Comparison of ENCODE assay signal across 21 cellular contexts in the genomic region with DNA sequence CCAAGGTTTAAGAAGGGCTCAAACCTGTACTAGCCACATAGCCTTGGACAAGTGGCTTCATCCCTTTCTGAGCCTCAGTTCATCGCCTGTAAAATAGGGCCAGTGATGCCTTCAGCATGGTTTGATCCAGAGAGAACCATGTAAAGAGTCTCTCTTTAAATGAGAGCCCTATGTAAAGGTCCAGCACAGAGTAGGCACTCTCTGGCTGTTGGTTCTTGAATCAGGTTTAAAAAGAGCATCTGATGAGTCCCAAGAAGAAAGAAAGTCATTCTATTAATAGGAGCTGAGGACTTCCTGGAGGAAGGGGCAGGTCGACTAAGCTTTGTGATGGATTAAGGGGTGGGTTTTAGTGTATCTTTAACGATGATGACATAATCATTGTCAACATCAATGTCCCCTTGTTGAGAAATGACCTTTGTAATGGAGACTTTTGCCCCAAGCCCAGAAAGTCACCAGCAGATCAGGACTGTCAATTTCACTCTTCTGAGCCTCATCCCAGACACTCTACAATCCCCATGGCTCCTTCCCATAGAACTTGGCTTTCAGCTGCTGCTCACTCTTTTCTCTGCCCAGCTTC. TPM values are rescaled to one million over a fixed set of nuclear protein-coding genes. Genes with fewer than 3 reads are reported as not detected.
"Had no signal": no experiment of that assay in that cellular context is flagged by ENCODE, and none has a peak within 500 bp of the region (broad histone marks: within the 10 kb centered on the region; RNA-seq: fewer than 3 reads in every experiment).

No MANE protein-coding gene starts in this region.

- H3K9me3 ChIP-seq: SJCRH30 had no signal

- H3K4me3 Mint-ChIP-seq: IgD-negative memory B cell had no signal

- DNase-seq: KBM-7, MV-4-11, NCI-H1048, NCI-H1105, NCI-H1417, NCI-H1436 treated with DMSO at 0.1 percent for 48 hours, NCI-H1694, NCI-H1930, NCI-H2081, NCI-H2107, NCI-H2227 treated with DMSO at 0.1 percent for 48 hours, NCI-H524, NCI-H69, NCI-H774, SHP77, SJCRH30 had no signal

- H3K4me3 ChIP-seq: SJCRH30 had no signal

- H3K27me3 ChIP-seq: SJCRH30 had no signal

- ATAC-seq: SK-N-SH treated with all-trans-retinoic acid at 6 μM for 48 hours had no signal

- H3K9me3 Mint-ChIP-seq: IgD-negative memory B cell had no signal

- H3K36me3 Mint-ChIP-seq: IgD-negative memory B cell had no signal

- H3K36me3 ChIP-seq: SJCRH30 had no signal

- FAIRE-seq: RCC 7860 had no signal

- H3K27ac ChIP-seq: RWPE1, SJCRH30 had no signal

RNA-seq across cellular contexts. Expression of a gene that starts 4.0 kb away (rescaled TPM):
- total RNA-seq: NCI-H460 had no signal
